In genomic region chr4:123819362-123820035, GRCh38 we compare ENCODE assay signal across 27 cellular contexts.
DNase-seq lines count a peak whose midpoint lies in the region; ATAC-seq, FAIRE-seq and TF ChIP-seq lines count a peak whose summit lies in the region.
"Had no signal": no experiment of that assay in that cellular context is flagged by ENCODE, and none has a peak within 500 bp of the region (broad histone marks: within the 10 kb centered on the region; RNA-seq: fewer than 3 reads in every experiment).

No MANE protein-coding gene starts in this region.

- FAIRE-seq in H54 (lab: Jason Lieb, UNC), result no peak
- FAIRE-seq: A549 had no signal

- peaks cover 16% of the 10 kb centered on the region for H3F3A ChIP-seq in PC-9 (ENCODE audit: insufficient read depth, low read depth)

- peak overlapping the region; percentile 12; the same call in 1 of the 2 replicates for H3K4me3 ChIP-seq in PC-9
- no peak overlapping the region for H3K4me3 ChIP-seq in epithelial cell of esophagus (ENCODE audit: low read length)
- no peak overlapping the region for H3K4me3 ChIP-seq in left lung
- H3K4me3 ChIP-seq in tibial nerve, result no peak overlapping the region
- H3K4me3 ChIP-seq: A549, cardiac muscle cell, upper lobe of left lung had no signal

- no peaks in the 10 kb centered on the region for H4K20me1 ChIP-seq in PC-9 (ENCODE audit: insufficient read depth)

- no peaks in the 10 kb centered on the region for H3K9me3 Mint-ChIP-seq in activated CD8-positive, alpha-beta memory T cell treated with anti-CD3 and anti-CD28 coated beads, Interleukin-2, amount 10 ng/mL, durations not matched to agents 7 days and 5 days (ENCODE audit: low read depth)
- H3K9me3 Mint-ChIP-seq: activated CD4-positive, alpha-beta memory T cell treated with anti-CD3 and anti-CD28 coated beads, Interleukin-2, amount 10 ng/mL, durations not matched to agents 7 days and 5 days; IgD-negative memory B cell; memory B cell; stimulated activated naive CD8-positive, alpha-beta T cell treated with anti-CD3 and anti-CD28 coated beads, Interleukin-15, amount 100 ng/mL, for 72 hours had no signal

- no peak for TF ChIP-seq POLR2A in tibial nerve (IDR thresholded peaks at IDR 0.05)
- TF ChIP-seq POLR2A in H54 (IDR thresholded peaks at IDR 0.05; ENCODE audit: low read depth, low read length), result no peak

- no peaks in the 10 kb centered on the region for H3K4me1 Mint-ChIP-seq in activated CD8-positive, alpha-beta memory T cell treated with anti-CD3 and anti-CD28 coated beads, Interleukin-2, amount 10 ng/mL, durations not matched to agents 7 days and 5 days
- H3K4me1 Mint-ChIP-seq: activated CD4-positive, alpha-beta memory T cell treated with anti-CD3 and anti-CD28 coated beads, Interleukin-2, amount 10 ng/mL, durations not matched to agents 7 days and 5 days; IgD-negative memory B cell; memory B cell; stimulated activated naive CD8-positive, alpha-beta T cell treated with anti-CD3 and anti-CD28 coated beads, Interleukin-15, amount 100 ng/mL, for 72 hours had no signal

- peaks cover 17% of the 10 kb centered on the region for H3K4me1 ChIP-seq in PC-9 (replicated peaks; ENCODE audit: insufficient read depth)
- H3K4me1 ChIP-seq in left lung, result peaks cover 0 to 5% of the 10 kb centered on the region in 2 donors
- H3K4me1 ChIP-seq in tibial nerve, result peaks cover 0 to 11% (median 0%) of the 10 kb centered on the region in 4 donors
- H3K4me1 ChIP-seq: A549, BE2C had no signal

- TF ChIP-seq CTCF in PC-9 (conservative IDR thresholded peaks at IDR 0.05) (no peak), epithelial cell of esophagus (IDR thresholded peaks at IDR 0.05; ENCODE audit: insufficient read depth, low read depth, low read length, missing control alignments) (no peak), left lung (IDR thresholded peaks at IDR 0.05) (no peak), tibial nerve (IDR thresholded peaks at IDR 0.05) (no peak)

- peak in 1 of 2 donors; percentile 36 for TF ChIP-seq EP300 in tibial nerve (IDR thresholded peaks at IDR 0.05)

- intact Hi-C loops in PC-9 (cut with micrococcal nuclease; ENCODE audit: unreplicated experiment), result no loop called here
- intact Hi-C loops in left lung (cut with DNase I), result no loop called here

- H3K27ac ChIP-seq in PC-9 (peak overlapping the region; percentile 73), left lung (no peak overlapping the region), tibial nerve (peak overlapping the region in 1 of 4 donors; percentile 17)
- H3K27ac ChIP-seq: A549, cardiac muscle cell, upper lobe of left lung had no signal

- H3K9me3 ChIP-seq in PC-9 (ENCODE audit: insufficient read depth, low read depth), result 0 out of 2 replicates have a peak, but pooled peaks cover 7% of the 10 kb centered on the region
- H3K9me3 ChIP-seq in left lung, result no peaks in the 10 kb centered on the region
- no peaks in the 10 kb centered on the region for H3K9me3 ChIP-seq in tibial nerve
- H3K9me3 ChIP-seq: A549, BE2C, upper lobe of left lung had no signal

- DNase-seq in EH (ENCODE audit: low read depth) (peak; percentile 53), PC-9 (peak in 1 of 2 experiments; percentile 75), epithelial cell of esophagus (ENCODE audit: low read depth) (peak; percentile 24), left lung (no peak), tibial nerve (ENCODE audit: low spot score in 2 of 2) (no peak), OCI-M2 (lab: John Stamatoyannopoulos, UW; ENCODE audit: unreplicated experiment) (no peak), H54 (ENCODE audit: insufficient read length, low spot score) (no peak)
- no peak for DNase-seq in activated CD8-positive, alpha-beta memory T cell treated with anti-CD3 and anti-CD28 coated beads, Interleukin-2, amount 10 ng/mL, durations not matched to agents 7 days and 5 days
- DNase-seq: activated CD4-positive, alpha-beta memory T cell treated with anti-CD3 and anti-CD28 coated beads, Interleukin-2, amount 10 ng/mL, durations not matched to agents 7 days and 5 days; activated gamma-delta T cell; BE2C; COR-L47; H7; MM.1S; NCI-H1436 treated with DMSO at 0.1 percent for 48 hours; NCI-H510A treated with DMSO at 0.1 percent for 48 hours; stimulated activated CD4-positive, alpha-beta T cell treated with anti-CD3 and anti-CD28 coated beads, Interleukin-12 subunit alpha, Interleukin-12 subunit beta, amount 100 ng/mL, for 4 hours; stimulated activated CD4-positive, alpha-beta T cell treated with anti-CD3 and anti-CD28 coated beads, Interleukin-4, amount 100 ng/mL, for 4 hours; stimulated activated naive CD8-positive, alpha-beta T cell treated with anti-CD3 and anti-CD28 coated beads, Interleukin-15, amount 100 ng/mL, for 72 hours; SW 1271; upper lobe of left lung had no signal

- H3K79me2 ChIP-seq in PC-9 (ENCODE audit: low read depth), result no peaks in the 10 kb centered on the region

- no peaks in the 10 kb centered on the region for H3K36me3 Mint-ChIP-seq in activated CD8-positive, alpha-beta memory T cell treated with anti-CD3 and anti-CD28 coated beads, Interleukin-2, amount 10 ng/mL, durations not matched to agents 7 days and 5 days
- H3K36me3 Mint-ChIP-seq: IgD-negative memory B cell, memory B cell had no signal

- peak overlapping the region; percentile 55 for H3K4me2 ChIP-seq in PC-9
- H3K4me2 ChIP-seq: A549 had no signal

- peaks cover 9% of the 10 kb centered on the region for H3K27me3 Mint-ChIP-seq in activated CD8-positive, alpha-beta memory T cell treated with anti-CD3 and anti-CD28 coated beads, Interleukin-2, amount 10 ng/mL, durations not matched to agents 7 days and 5 days
- H3K27me3 Mint-ChIP-seq: activated CD4-positive, alpha-beta memory T cell treated with anti-CD3 and anti-CD28 coated beads, Interleukin-2, amount 10 ng/mL, durations not matched to agents 7 days and 5 days had no signal

- H3K27ac Mint-ChIP-seq in activated CD8-positive, alpha-beta memory T cell treated with anti-CD3 and anti-CD28 coated beads, Interleukin-2, amount 10 ng/mL, durations not matched to agents 7 days and 5 days, result no peak overlapping the region
- H3K27ac Mint-ChIP-seq: activated CD4-positive, alpha-beta memory T cell treated with anti-CD3 and anti-CD28 coated beads, Interleukin-2, amount 10 ng/mL, durations not matched to agents 7 days and 5 days; IgD-negative memory B cell; memory B cell; stimulated activated naive CD8-positive, alpha-beta T cell treated with anti-CD3 and anti-CD28 coated beads, Interleukin-15, amount 100 ng/mL, for 72 hours had no signal

- no peak overlapping the region for H3K4me3 Mint-ChIP-seq in activated CD8-positive, alpha-beta memory T cell treated with anti-CD3 and anti-CD28 coated beads, Interleukin-2, amount 10 ng/mL, durations not matched to agents 7 days and 5 days
- H3K4me3 Mint-ChIP-seq: activated CD4-positive, alpha-beta memory T cell treated with anti-CD3 and anti-CD28 coated beads, Interleukin-2, amount 10 ng/mL, durations not matched to agents 7 days and 5 days; IgD-negative memory B cell; memory B cell; stimulated activated naive CD8-positive, alpha-beta T cell treated with anti-CD3 and anti-CD28 coated beads, Interleukin-15, amount 100 ng/mL, for 72 hours had no signal

- CTCF ChIA-PET in PC-9 (lab: Charles Lee), result no interaction called here
- CTCF ChIA-PET in activated CD8-positive, alpha-beta memory T cell treated with anti-CD3 and anti-CD28 coated beads, Interleukin-2, amount 10 ng/mL, durations not matched to agents 7 days and 5 days (lab: Charles Lee), result no interaction called here

- no peaks in the 10 kb centered on the region for H3K27me3 ChIP-seq in PC-9 (ENCODE audit: insufficient read depth, low read depth)
- no peaks in the 10 kb centered on the region for H3K27me3 ChIP-seq in left lung
- H3K27me3 ChIP-seq in tibial nerve, result no peaks in the 10 kb centered on the region
- H3K27me3 ChIP-seq: BE2C, cardiac muscle cell, upper lobe of left lung had no signal

- peak overlapping the region; percentile 56 for H2AFZ ChIP-seq in PC-9

- peak; percentile 15 for ATAC-seq in left lung
- no peak for ATAC-seq in activated CD8-positive, alpha-beta memory T cell treated with anti-CD3 and anti-CD28 coated beads, Interleukin-2, amount 10 ng/mL, durations not matched to agents 7 days and 5 days
- ATAC-seq: A549; activated CD4-positive, CD25-positive, alpha-beta regulatory T cell treated with anti-CD3 and anti-CD28 coated beads, Interleukin-2, amount 50 U/mL, for 24 hours; Right ventricle myocardium inferior; stimulated activated naive CD8-positive, alpha-beta T cell treated with anti-CD3 and anti-CD28 coated beads, Interleukin-15, amount 100 ng/mL, for 72 hours had no signal

- H3K9me2 ChIP-seq in PC-9 (ENCODE audit: insufficient read depth), result no peaks in the 10 kb centered on the region

- no TSS peak for BruUV-seq in PC-9 (replicated peaks; lab: Mats Ljungman, UMichigan)

- no peaks in the 10 kb centered on the region for H3K36me3 ChIP-seq in PC-9 (ENCODE audit: low read depth)
- H3K36me3 ChIP-seq in left lung, result no peaks in the 10 kb centered on the region
- H3K36me3 ChIP-seq in tibial nerve, result no peaks in the 10 kb centered on the region
- H3K36me3 ChIP-seq: BE2C, cardiac muscle cell, upper lobe of left lung had no signal

- POLR2A ChIA-PET in PC-9 (lab: Charles Lee; ENCODE audit: unreplicated experiment), result no interaction called here

Comparison
In these comparisons a context has a peak if more than half of its experiments do, and no peak if none do; other contexts are left out.
1. DNase-seq: peak in EH (single experiment) and epithelial cell of esophagus (single experiment); none in left lung (0 of 2), activated CD8-positive, alpha-beta memory T cell treated with anti-CD3 and anti-CD28 coated beads, Interleukin-2, amount 10 ng/mL, durations not matched to agents 7 days and 5 days (single experiment), tibial nerve (0 of 2), OCI-M2 (single experiment) and H54 (single experiment).